12 cellular contexts compared by ENCODE assay signal in genomic region chr19:44926245-44927077, GRCh38. TPM values are rescaled to one million over a fixed set of nuclear protein-coding genes. Genes with fewer than 3 reads are reported as not detected.
DNase-seq lines count a peak whose midpoint lies in the region; ATAC-seq and TF ChIP-seq lines count a peak whose summit lies in the region.
"Not testable (repeated sequence)": the region's sequence is repeated elsewhere in the genome, so short reads cannot be mapped to it uniquely, and the experiment has no call there.
"Had no signal": no experiment of that assay in that cellular context is flagged by ENCODE, and none has a peak within 500 bp of the region (broad histone marks: within the 10 kb centered on the region; RNA-seq: fewer than 3 reads in every experiment).

No MANE protein-coding gene starts in this region.

- POLR2A ChIA-PET in HCT116 (lab: Charles Lee) = interaction anchor here (0.5 kb wide), 1 partner anchor 1260 kb away, joined by 3 read pairs; no protein-coding TSS in a partner anchor
- POLR2A ChIA-PET in T-cell (lab: Charles Lee) = not testable (repeated sequence)

- ATAC-seq in HCT116 (peak; percentile 46), T-cell (replicated peaks in 1 of 4) (peak in 1 of 4 experiments; percentile 24), thoracic aorta (ENCODE audit: insufficient number of reproducible peaks, low FRiP score, low read depth) (peak; percentile 13)

- BruUV-seq in HCT116 (replicated peaks; lab: Mats Ljungman, UMichigan); mammary epithelial cell (replicated peaks; lab: Mats Ljungman, UMichigan): not testable (repeated sequence)

- H3K27me3 Mint-ChIP-seq in T-cell = peaks cover 21 to 22% of the 10 kb centered on the region in 2 donors
- not testable (repeated sequence) for H3K27me3 Mint-ChIP-seq in nephron (ENCODE audit: low read depth)

- H4K20me1 ChIP-seq in HCT116 (ENCODE audit: insufficient read depth); mammary epithelial cell (ENCODE audit: insufficient read depth, low read length): not testable (repeated sequence)

- peak overlapping the region; percentile 31 to 66 for H3K27ac Mint-ChIP-seq in T-cell
- peak overlapping the region; percentile 52 to 98 (median 94) for H3K27ac Mint-ChIP-seq in nephron

- peak overlapping the region; percentile 85 for H2AFZ ChIP-seq in HCT116 (ENCODE audit: low read depth, low read length, poor library complexity, severe bottlenecking)
- H2AFZ ChIP-seq in mammary epithelial cell (ENCODE audit: low read depth, low read length) = peak overlapping the region; percentile 52

- H3K4me1 ChIP-seq in HCT116 (ENCODE audit: control insufficient read depth in 1 of 2, insufficient read depth in 2 of 2, low read length in 2 of 2) (peaks cover 0 to 14% of the 10 kb centered on the region in 2 experiments; a peak in 3 of 4 replicates), left ventricle myocardium inferior (peaks cover 27% of the 10 kb centered on the region)
- not testable (repeated sequence) for H3K4me1 ChIP-seq in mammary epithelial cell (ENCODE audit: insufficient read depth, low read length); thoracic aorta (ENCODE audit: control insufficient read depth in 1 of 2, low read depth in 2 of 2)

- H3K4me1 Mint-ChIP-seq in T-cell = not testable (repeated sequence)
- H3K4me1 Mint-ChIP-seq in nephron = peaks cover 29% of the 10 kb centered on the region

- H3K9me2 ChIP-seq in HCT116 (ENCODE audit: insufficient read depth) = not testable (repeated sequence)

- not testable (repeated sequence) for TF ChIP-seq CTCF in HCT116 (IDR thresholded peaks at IDR 0.05 in 2 of 3, conservative IDR thresholded peaks at IDR 0.05 in 1 of 3; ENCODE audit: borderline replicate concordance in 1 of 3, insufficient read depth in 1 of 3, low read depth in 2 of 3, low read length in 2 of 3); mammary epithelial cell (conservative IDR thresholded peaks at IDR 0.05 in 1 of 2, IDR thresholded peaks at IDR 0.05 in 1 of 2; ENCODE audit: extremely low read depth in 1 of 2, insufficient read depth in 1 of 2, low read depth in 1 of 2, low read length in 2 of 2); left ventricle myocardium inferior (IDR thresholded peaks at IDR 0.05; ENCODE audit: borderline replicate concordance); nephron (IDR thresholded peaks at IDR 0.05; ENCODE audit: unreplicated experiment in 3 of 3); thoracic aorta (IDR thresholded peaks at IDR 0.05)

- not testable (repeated sequence) for H3K36me3 ChIP-seq in HCT116 (ENCODE audit: control insufficient read depth in 1 of 2, insufficient read depth in 2 of 2, low read length in 2 of 2); mammary epithelial cell (ENCODE audit: insufficient read depth, low read length); left ventricle myocardium inferior; thoracic aorta

- intact Hi-C loops in HCT116 (cut with micrococcal nuclease); mammary epithelial cell (cut with micrococcal nuclease); left ventricle myocardium inferior (cut with micrococcal nuclease): not testable (repeated sequence)

- not testable (repeated sequence) for H3K27me3 ChIP-seq in HCT116 (ENCODE audit: insufficient read depth, low read length); mammary epithelial cell (ENCODE audit: insufficient read depth, low read length); left ventricle myocardium inferior (ENCODE audit: low read depth); thoracic aorta (replicated peaks; ENCODE audit: insufficient read depth)

- peak overlapping the region in 1 of 3 donors; percentile 52 for H3K4me3 Mint-ChIP-seq in T-cell
- H3K4me3 Mint-ChIP-seq in nephron = peak overlapping the region; percentile 55 to 77 (median 68)

- not testable (repeated sequence) for H3K4me3 ChIP-seq in HCT116 (replicated peaks in 1 of 2; ENCODE audit: low read depth in 1 of 2, low read length in 2 of 2); mammary epithelial cell (replicated peaks in 1 of 3; ENCODE audit: insufficient read depth in 1 of 3, low read depth in 2 of 3, low read length in 3 of 3)
- H3K4me3 ChIP-seq in left ventricle myocardium inferior = peak overlapping the region; percentile 36
- H3K4me3 ChIP-seq in thoracic aorta = peak overlapping the region; percentile 64

- dilution Hi-C loops in mammary epithelial cell (cut with HindIII; ENCODE audit: low sequenced_read_pairs) = not testable (repeated sequence)

- H3K4me2 ChIP-seq in HCT116 (ENCODE audit: low read length) (peak overlapping the region; percentile 60), mammary epithelial cell (ENCODE audit: insufficient read depth, low read depth, low read length) (peak overlapping the region; percentile 47)

- H3K79me2 ChIP-seq in HCT116 (ENCODE audit: insufficient read depth, low read length); mammary epithelial cell (ENCODE audit: insufficient read depth, low read length): not testable (repeated sequence)

- in situ Hi-C loops in mammary epithelial cell (cut with MboI; ENCODE audit: low sequenced_read_pairs in 2 of 2) = not testable (repeated sequence)

- 68% methylated on average over 11 of the region's 19 CpGs for WGBS in mammary epithelial cell (ENCODE audit: low coverage, missing lambda C conversion rate)

- TF ChIP-seq RAD21 in HCT116 (IDR thresholded peaks at IDR 0.05; ENCODE audit: low read depth) = not testable (repeated sequence)

- CTCF ChIA-PET in HCT116 (lab: Charles Lee); T-cell (lab: Charles Lee); mammary epithelial cell (lab: Charles Lee; ENCODE audit: low non-redundant PET): not testable (repeated sequence)

- H3K9me3 ChIP-seq in HCT116 (ENCODE audit: control insufficient read depth in 1 of 2, insufficient read depth in 1 of 2, low read depth in 1 of 2, low read length in 2 of 2); mammary epithelial cell (replicated peaks; ENCODE audit: insufficient read depth, low read length); left ventricle myocardium inferior (replicated peaks); thoracic aorta: not testable (repeated sequence)

- not testable (repeated sequence) for H3K27ac ChIP-seq in HCT116 (ENCODE audit: low read depth, low read length); mammary epithelial cell (ENCODE audit: insufficient read depth, low read depth, low read length); thoracic aorta
- H3K27ac ChIP-seq in left ventricle myocardium inferior (replicated peaks) = peak overlapping the region; percentile 56

- DNase-seq in HCT116 (ENCODE audit: low read depth, low spot score); T-cell; mammary epithelial cell; left ventricle myocardium inferior; thoracic aorta (ENCODE audit: low spot score): not testable (repeated sequence)

- 0 out of 2 replicates have a peak overlapping the region, but pooled peaks have one; percentile 8 for H3K9ac ChIP-seq in HCT116 (ENCODE audit: low read length)
- H3K9ac ChIP-seq in mammary epithelial cell (ENCODE audit: insufficient read depth, low read length) = not testable (repeated sequence)

- H3K36me3 Mint-ChIP-seq in T-cell; nephron (ENCODE audit: low read depth): not testable (repeated sequence)

- H3K9me3 Mint-ChIP-seq in T-cell, nephron: not testable (repeated sequence)

- TF ChIP-seq POLR2A in HCT116 (IDR thresholded peaks at IDR 0.05; ENCODE audit: borderline replicate concordance, extremely low read depth, insufficient read depth, insufficient read length) = not testable (repeated sequence)

- RAD21 ChIA-PET in HCT116 (lab: Charles Lee; ENCODE audit: low non-redundant PET in 1 of 2, low total read pairs in 2 of 2, uncharacterized antibody in 2 of 2, unreplicated experiment in 2 of 2) = interaction anchor here in 1 of 2 experiments (0.6 kb wide), 1 partner anchor 26 kb away, joined by 3 read pairs; no protein-coding TSS in a partner anchor

RNA-seq across cellular contexts. Expression of gene APOC1, which starts 12.1 kb away (rescaled TPM):
- total RNA-seq in HCT116 (2021; ENCODE audit: unreplicated experiment) = 5.1 TPM
- 0.32 and 0.51 TPM in 2 replicates for polyA plus RNA-seq in HCT116 (2012)
- 1 to 10 TPM in 3 of 5 donors, not detected in 2; 2.8 to 8.5 (median 3.9) TPM for total RNA-seq in T-cell
- total RNA-seq in mammary epithelial cell = 10 to 100 TPM in 1 of 2 donors, 1 to 10 TPM in 1; 1.0 to 13.6 TPM
- 11.9 TPM for polyA plus RNA-seq in mammary epithelial cell
- polyA minus RNA-seq in mammary epithelial cell = 7.6 TPM
- total RNA-seq in left ventricle myocardium inferior = 0.85 TPM
- 10 to 100 TPM in 1 of 2 donors, 1 to 10 TPM in 1; 4.9 to 12.3 TPM for total RNA-seq in thoracic aorta
- total RNA-seq: CD8-positive, alpha-beta T cell; H4; mononuclear cell; SJSA1 had no signal

RNA-seq across cellular contexts. Expression of gene APOC4, which starts 15.6 kb away (rescaled TPM):
- not detected for total RNA-seq in HCT116 (2021; ENCODE audit: unreplicated experiment)
- not detected in 2 replicates for polyA plus RNA-seq in HCT116 (2012)
- total RNA-seq in T-cell = not detected
- not detected for total RNA-seq in mammary epithelial cell
- polyA plus RNA-seq in mammary epithelial cell = not detected
- polyA minus RNA-seq in mammary epithelial cell = not detected
- not detected for total RNA-seq in left ventricle myocardium inferior
- not detected for total RNA-seq in thoracic aorta
- total RNA-seq: CD8-positive, alpha-beta T cell; H4; mononuclear cell; right cardiac atrium; SJSA1; temporal lobe had no signal
- polyA plus RNA-seq: right cardiac atrium had no signal

RNA-seq across cellular contexts. Expression of gene APOC2, which starts 19.4 kb away (rescaled TPM):
- not detected for total RNA-seq in HCT116 (2021; ENCODE audit: unreplicated experiment)
- polyA plus RNA-seq in HCT116 (2012) = not detected in 2 replicates
- total RNA-seq in T-cell = under 1 TPM in 2 of 5 donors, not detected in 3; 0.66 to 0.96 TPM
- total RNA-seq in mammary epithelial cell = not detected
- not detected for polyA plus RNA-seq in mammary epithelial cell
- not detected for polyA minus RNA-seq in mammary epithelial cell
- not detected for total RNA-seq in left ventricle myocardium inferior
- total RNA-seq in thoracic aorta = not detected
- total RNA-seq: CD8-positive, alpha-beta T cell; H4; mononuclear cell; right cardiac atrium; SJSA1 had no signal

RNA-seq across cellular contexts. Expression of gene APOE, which starts 20.9 kb away (rescaled TPM):
- total RNA-seq in HCT116 (2021; ENCODE audit: unreplicated experiment) = 7.2 TPM
- 1.4 and 2.1 TPM in 2 replicates for polyA plus RNA-seq in HCT116 (2012)
- total RNA-seq in T-cell = 1 to 10 TPM; 2.0 to 9.5 (median 6.8) TPM
- 100 to 1,000 TPM in 1 of 2 donors, 10 to 100 TPM in 1; 11.9 to 202 TPM for total RNA-seq in mammary epithelial cell
- polyA plus RNA-seq in mammary epithelial cell = 19.9 TPM
- 1.4 TPM for polyA minus RNA-seq in mammary epithelial cell
- 24.1 TPM for total RNA-seq in left ventricle myocardium inferior
- 100 to 1,000 TPM; 111 to 333 TPM for total RNA-seq in thoracic aorta

RNA-seq across cellular contexts. Expression of gene CLPTM1, which starts 28.7 kb away (rescaled TPM):
- total RNA-seq in HCT116 (2021; ENCODE audit: unreplicated experiment) = 102 TPM
- 81.6 and 91.5 TPM in 2 replicates for polyA plus RNA-seq in HCT116 (2012)
- total RNA-seq in T-cell = 100 to 1,000 TPM in 1 of 5 donors, 10 to 100 TPM in 4; 64.0 to 103 (median 87.6) TPM
- total RNA-seq in mammary epithelial cell = 10 to 100 TPM; 36.5 to 89.7 TPM
- polyA plus RNA-seq in mammary epithelial cell = 73.8 TPM
- 105 TPM for polyA minus RNA-seq in mammary epithelial cell
- total RNA-seq in left ventricle myocardium inferior = 89.3 TPM
- 10 to 100 TPM; 63.1 to 69.3 TPM for total RNA-seq in thoracic aorta
